2 cellular contexts compared by ENCODE assay signal in genomic region chr9:6807669-6808068, GRCh38. TPM values are rescaled to one million over a fixed set of nuclear protein-coding genes. Genes with fewer than 3 reads are reported as not detected.
DNase-seq lines count a peak whose midpoint lies in the region; ATAC-seq and TF ChIP-seq lines count a peak whose summit lies in the region.
"Not testable (repeated sequence)": the region's sequence is repeated elsewhere in the genome, so short reads cannot be mapped to it uniquely, and the experiment has no call there.

No MANE protein-coding gene starts in this region.

- not testable (repeated sequence) for H3K4me1 Mint-ChIP-seq in central memory CD8-positive, alpha-beta T cell; glutamatergic neuron (ENCODE audit: low read depth, unreplicated experiment)

- peak overlapping the region; percentile 51 for H3K27ac Mint-ChIP-seq in central memory CD8-positive, alpha-beta T cell (ENCODE audit: low read depth)
- H3K27ac Mint-ChIP-seq in glutamatergic neuron (ENCODE audit: unreplicated experiment): peak overlapping the region; percentile 28

- TF ChIP-seq CTCF in glutamatergic neuron (IDR thresholded peaks at IDR 0.05; ENCODE audit: partially characterized antibody, unreplicated experiment): not testable (repeated sequence)

- not testable (repeated sequence) for ATAC-seq in central memory CD8-positive, alpha-beta T cell (replicated peaks; ENCODE audit: extremely low read depth, poor library complexity, severe bottlenecking)

- H3K9me3 Mint-ChIP-seq in central memory CD8-positive, alpha-beta T cell; glutamatergic neuron (ENCODE audit: unreplicated experiment): not testable (repeated sequence)

- H3K27me3 Mint-ChIP-seq in central memory CD8-positive, alpha-beta T cell; glutamatergic neuron (ENCODE audit: unreplicated experiment): not testable (repeated sequence)

- H3K36me3 Mint-ChIP-seq in central memory CD8-positive, alpha-beta T cell (ENCODE audit: insufficient read depth): peaks cover 24% of the 10 kb centered on the region
- not testable (repeated sequence) for H3K36me3 Mint-ChIP-seq in glutamatergic neuron (ENCODE audit: unreplicated experiment)

- not testable (repeated sequence) for H3K4me3 Mint-ChIP-seq in central memory CD8-positive, alpha-beta T cell; glutamatergic neuron (ENCODE audit: unreplicated experiment)

- not testable (repeated sequence) for DNase-seq in central memory CD8-positive, alpha-beta T cell (ENCODE audit: low spot score in 2 of 2); glutamatergic neuron

RNA-seq across cellular contexts. Expression of gene KDM4C, which starts 49.9 kb away (rescaled TPM):
- total RNA-seq in glutamatergic neuron (ENCODE audit: unreplicated experiment): 63.5 TPM
